Comparison of ENCODE assay signal across 15 cellular contexts in genomic region chr6:106381871-106382270, GRCh38. TPM values are rescaled to one million over a fixed set of nuclear protein-coding genes. Genes with fewer than 3 reads are reported as not detected.
DNase-seq lines count a peak whose midpoint lies in the region; ATAC-seq, FAIRE-seq and TF ChIP-seq lines count a peak whose summit lies in the region.
"Had no signal": no experiment of that assay in that cellular context is flagged by ENCODE, and none has a peak within 500 bp of the region (broad histone marks: within the 10 kb centered on the region; RNA-seq: fewer than 3 reads in every experiment).

No MANE protein-coding gene starts in this region.

- DNase-seq in NCI-H146 (lab: John Stamatoyannopoulos, UW) (peak; percentile 11), NCI-H146 treated with DMSO at 0.1 percent for 48 hours (lab: John Stamatoyannopoulos, UW; ENCODE audit: unreplicated experiment) (no peak), NCI-H2029 (lab: John Stamatoyannopoulos, UW) (peak; percentile 20), bronchial epithelial cell (ENCODE audit: low read depth) (peak; percentile 90), pancreas (no peak), activated T-cell treated with anti-CD3 and anti-CD28 coated beads for 4 hours (no peak), pons (ENCODE audit: low spot score) (no peak)
- DNase-seq: GOT3, hypothalamus, MV-4-11, NCI-H524 treated with DMSO at 0.1 percent for 48 hours had no signal

- FAIRE-seq in bronchial epithelial cell (lab: Jason Lieb, UNC) (peak; percentile 43), pancreas (lab: Jason Lieb, UNC) (no peak)

- peak; percentile 21 to 66 (median 63) for ATAC-seq in pancreas
- no peak for ATAC-seq in GM21529 (IDR thresholded peaks at IDR 0.05; ENCODE audit: unreplicated experiment)
- ATAC-seq: WTC11 had no signal

- H3K36me3 ChIP-seq in bronchial epithelial cell (ENCODE audit: control insufficient read depth, insufficient read depth, low read length) (no peaks in the 10 kb centered on the region), pancreas (no peaks in the 10 kb centered on the region)
- H3K36me3 ChIP-seq: SJSA1 had no signal

- H3K4me1 ChIP-seq in pancreas, result no peaks in the 10 kb centered on the region

- TF ChIP-seq CTCF in bronchial epithelial cell (IDR thresholded peaks at IDR 0.05; ENCODE audit: insufficient read depth, low read length, severe bottlenecking), result no peak
- TF ChIP-seq CTCF in pancreas (IDR thresholded peaks at IDR 0.05), result no peak

- no peak overlapping the region for H3K27ac ChIP-seq in pancreas
- H3K27ac ChIP-seq: SJSA1 had no signal

- WGBS in pancreas, 2 donors, result 41 to 49% methylated on average over 1 of the region's 1 CpG

- H3K4me3 ChIP-seq in bronchial epithelial cell (ENCODE audit: low read depth, low read length) (no peak overlapping the region), pancreas (no peak overlapping the region)
- H3K4me3 ChIP-seq: lung, SJSA1 had no signal

- intact Hi-C loops in pancreas (cut with DNase I), result no loop called here

- no peaks in the 10 kb centered on the region for H3K9me3 ChIP-seq in pancreas
- H3K9me3 ChIP-seq: SJSA1 had no signal

- H3K27me3 ChIP-seq in bronchial epithelial cell (ENCODE audit: control insufficient read depth, insufficient read depth, low read length) (no peaks in the 10 kb centered on the region), pancreas (no peaks in the 10 kb centered on the region)

RNA-seq across cellular contexts. Expression of gene CRYBG1, which starts 21.4 kb away (rescaled TPM):
- 45.0 and 73.2 TPM in 2 replicates for total RNA-seq in bronchial epithelial cell
- total RNA-seq in pancreas, result 1 to 10 TPM; 3.0 to 9.2 (median 4.8) TPM
- 1 to 10 TPM; 2.3 to 3.3 TPM for polyA plus RNA-seq in pancreas

RNA-seq across cellular contexts. Expression of gene ATG5, which starts 56.3 kb away (rescaled TPM):
- total RNA-seq in bronchial epithelial cell, result 56.6 and 76.0 TPM in 2 replicates
- 10 to 100 TPM in 4 of 6 donors, 1 to 10 TPM in 2; 8.9 to 15.7 (median 11.5) TPM for total RNA-seq in pancreas
- polyA plus RNA-seq in pancreas, result 10 to 100 TPM in 1 of 2 donors, 1 to 10 TPM in 1; 8.2 to 10.4 TPM

Comparison
In these comparisons a context has a peak if more than half of its experiments do, and no peak if none do; other contexts are left out.
1. DNase-seq: peak in NCI-H146 (single experiment), NCI-H2029 (single experiment) and bronchial epithelial cell (single experiment); none in NCI-H146 treated with DMSO at 0.1 percent for 48 hours (single experiment), pancreas (0 of 6), activated T-cell treated with anti-CD3 and anti-CD28 coated beads for 4 hours (single experiment) and pons (single experiment).